ENCODE assay signal across 8 cellular contexts in the genomic region with DNA sequence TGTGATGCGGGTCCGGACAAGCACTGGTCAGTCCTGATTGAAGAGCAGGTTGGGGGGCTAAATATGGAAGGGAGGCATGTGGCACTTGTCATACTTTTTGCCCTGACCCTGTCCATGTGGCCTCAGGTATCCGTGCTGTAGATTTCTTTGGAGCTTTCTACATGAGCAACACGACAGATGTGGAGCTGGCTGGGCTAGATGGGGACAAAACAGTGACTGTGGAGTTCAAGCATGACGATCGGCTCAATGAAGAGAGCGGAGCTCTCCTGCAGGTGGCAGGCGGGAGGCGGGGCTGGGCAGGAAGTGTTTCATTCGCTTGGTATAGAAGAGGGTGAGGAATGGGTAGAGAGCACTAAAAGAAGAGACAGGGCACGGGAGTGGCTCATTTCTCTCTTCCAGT. TPM values are rescaled to one million over a fixed set of nuclear protein-coding genes. Genes with fewer than 3 reads are reported as not detected.
DNase-seq lines count a peak whose midpoint lies in the region; ATAC-seq and TF ChIP-seq lines count a peak whose summit lies in the region.

No MANE protein-coding gene starts in this region.

- ATAC-seq in activated CD4-positive, alpha-beta T cell treated with anti-CD3 and anti-CD28 coated beads for 36 hours: peak; percentile 50
- ATAC-seq in activated naive CD8-positive, alpha-beta T cell treated with anti-CD3 and anti-CD28 coated beads, Interleukin-2, amount 50 U/mL, for 24 hours: no peak
- ATAC-seq in HG02623 (IDR thresholded peaks at IDR 0.05; ENCODE audit: unreplicated experiment) (no peak), GM21723 (IDR thresholded peaks at IDR 0.05; ENCODE audit: unreplicated experiment) (no peak)

- POLR2A ChIA-PET in activated CD4-positive, alpha-beta T cell treated with anti-CD3 and anti-CD28 coated beads for 36 hours (lab: Charles Lee): interaction anchor here (0.6 to 1.2 kb wide), 2 partner anchors 24 to 41 kb away, joined by 3 to 5 read pairs; partner anchors contain the start of gene SEC24C

- intact Hi-C loops in activated CD4-positive, alpha-beta T cell treated with anti-CD3 and anti-CD28 coated beads for 36 hours (cut with DNase I, micrococcal nuclease): no loop called here

- peaks cover 76% of the 10 kb centered on the region for H3K36me3 Mint-ChIP-seq in activated CD4-positive, alpha-beta T cell treated with anti-CD3 and anti-CD28 coated beads for 36 hours (ENCODE audit: low read depth)
- H3K36me3 Mint-ChIP-seq in activated naive CD8-positive, alpha-beta T cell treated with anti-CD3 and anti-CD28 coated beads, Interleukin-2, amount 50 U/mL, for 24 hours (ENCODE audit: low read depth): peaks cover 65% of the 10 kb centered on the region

- no peaks in the 10 kb centered on the region for H3K27me3 Mint-ChIP-seq in activated CD4-positive, alpha-beta T cell treated with anti-CD3 and anti-CD28 coated beads for 36 hours
- no peaks in the 10 kb centered on the region for H3K27me3 Mint-ChIP-seq in activated naive CD8-positive, alpha-beta T cell treated with anti-CD3 and anti-CD28 coated beads, Interleukin-2, amount 50 U/mL, for 24 hours

- peaks cover 34% of the 10 kb centered on the region for H3K4me1 Mint-ChIP-seq in activated CD4-positive, alpha-beta T cell treated with anti-CD3 and anti-CD28 coated beads for 36 hours
- peaks cover 21% of the 10 kb centered on the region for H3K4me1 Mint-ChIP-seq in activated naive CD8-positive, alpha-beta T cell treated with anti-CD3 and anti-CD28 coated beads, Interleukin-2, amount 50 U/mL, for 24 hours

- H3K4me3 Mint-ChIP-seq in activated CD4-positive, alpha-beta T cell treated with anti-CD3 and anti-CD28 coated beads for 36 hours: no peak overlapping the region
- H3K4me3 Mint-ChIP-seq in activated naive CD8-positive, alpha-beta T cell treated with anti-CD3 and anti-CD28 coated beads, Interleukin-2, amount 50 U/mL, for 24 hours: no peak overlapping the region

- CTCF ChIA-PET in activated CD4-positive, alpha-beta T cell treated with anti-CD3 and anti-CD28 coated beads for 36 hours (lab: Charles Lee): interaction anchor here (0.6 to 2.4 kb wide), 10 partner anchors 11 to 1251 kb away, joined by 3 to 7 read pairs (median 4); partner anchors contain the start of gene CHCHD1

- peak; percentile 39 for DNase-seq in GM20000 (ENCODE audit: low spot score)
- peak; percentile 84 for DNase-seq in activated CD4-positive, alpha-beta T cell treated with anti-CD3 and anti-CD28 coated beads for 36 hours
- peak; percentile 41 for DNase-seq in activated naive CD8-positive, alpha-beta T cell treated with anti-CD3 and anti-CD28 coated beads, Interleukin-2, amount 50 U/mL, for 24 hours
- DNase-seq in stimulated activated CD4-positive, alpha-beta T cell treated with anti-CD3 and anti-CD28 coated beads, Interleukin-4, amount 100 ng/mL, for 24 hours: peak; percentile 60
- DNase-seq in NCI-H774 (lab: John Stamatoyannopoulos, UW): no peak
- no peak for DNase-seq in Kasumi-1 (lab: John Stamatoyannopoulos, UW)

- H3K9me3 Mint-ChIP-seq in activated CD4-positive, alpha-beta T cell treated with anti-CD3 and anti-CD28 coated beads for 36 hours (ENCODE audit: low read depth): no peaks in the 10 kb centered on the region
- H3K9me3 Mint-ChIP-seq in activated naive CD8-positive, alpha-beta T cell treated with anti-CD3 and anti-CD28 coated beads, Interleukin-2, amount 50 U/mL, for 24 hours: no peaks in the 10 kb centered on the region

- no peak for TF ChIP-seq CTCF in GM20000 (IDR thresholded peaks at IDR 0.05; ENCODE audit: extremely low read depth, missing control alignments)

- H3K27ac Mint-ChIP-seq in activated CD4-positive, alpha-beta T cell treated with anti-CD3 and anti-CD28 coated beads for 36 hours: peak overlapping the region; percentile 76
- peak overlapping the region; percentile 23 for H3K27ac Mint-ChIP-seq in activated naive CD8-positive, alpha-beta T cell treated with anti-CD3 and anti-CD28 coated beads, Interleukin-2, amount 50 U/mL, for 24 hours

RNA-seq across cellular contexts. Expression of gene CHCHD1, which starts 13.0 kb away (rescaled TPM):
- total RNA-seq in activated CD4-positive, alpha-beta T cell treated with anti-CD3 and anti-CD28 coated beads for 36 hours: 10 to 100 TPM; 12.7 to 37.1 TPM

RNA-seq across cellular contexts. Expression of gene ZSWIM8, which starts 16.5 kb away (rescaled TPM):
- 10 to 100 TPM; 40.1 to 67.3 TPM for total RNA-seq in activated CD4-positive, alpha-beta T cell treated with anti-CD3 and anti-CD28 coated beads for 36 hours

RNA-seq across cellular contexts. Expression of gene SEC24C, which starts 24.7 kb away (rescaled TPM):
- 10 to 100 TPM; 84.6 to 88.2 TPM for total RNA-seq in activated CD4-positive, alpha-beta T cell treated with anti-CD3 and anti-CD28 coated beads for 36 hours

RNA-seq across cellular contexts. Expression of gene NDST2, which starts 42.5 kb away (rescaled TPM):
- 10 to 100 TPM; 54.7 to 65.0 TPM for total RNA-seq in activated CD4-positive, alpha-beta T cell treated with anti-CD3 and anti-CD28 coated beads for 36 hours

Comparison
In these comparisons a context has a peak if more than half of its experiments do, and no peak if none do; other contexts are left out.
1. DNase-seq: peak in GM20000 (single experiment), activated CD4-positive, alpha-beta T cell treated with anti-CD3 and anti-CD28 coated beads for 36 hours (single experiment), activated naive CD8-positive, alpha-beta T cell treated with anti-CD3 and anti-CD28 coated beads, Interleukin-2, amount 50 U/mL, for 24 hours (single experiment) and stimulated activated CD4-positive, alpha-beta T cell treated with anti-CD3 and anti-CD28 coated beads, Interleukin-4, amount 100 ng/mL, for 24 hours (single experiment); none in NCI-H774 (single experiment) and Kasumi-1 (0 of 2).